ENCODE assay signal across 1 cellular context in genomic region chr1:67838180-67838912, GRCh38.
A peak's percentile ranks its signal among the peaks of the same experiment; 100 is the strongest.
TF ChIP-seq lines count a peak whose summit lies in the region.

No MANE protein-coding gene starts in this region.

TF ChIP-seq in HEK293, 187 proteins besides CTCF, POLR2A, EP300 and RAD21 (continued from another document):
- TF ChIP-seq ZBTB44 (tag by site-specific recombination; IDR thresholded peaks at IDR 0.05) (no peak), IKZF3 (tag by site-specific recombination; IDR thresholded peaks at IDR 0.05) (0 out of 2 replicates have a peak, but pooled peaks have one; percentile 5), ZNF558 (tag by site-specific recombination; IDR thresholded peaks at IDR 0.05) (no peak), ZNF791 (tag by site-specific recombination; IDR thresholded peaks at IDR 0.05) (no peak), ZNF292 (tag by site-specific recombination; IDR thresholded peaks at IDR 0.05; ENCODE audit: borderline replicate concordance, low read depth) (no peak), FEZF1 (tag by site-specific recombination; IDR thresholded peaks at IDR 0.05) (peak; percentile 71)
